In the genomic region with DNA sequence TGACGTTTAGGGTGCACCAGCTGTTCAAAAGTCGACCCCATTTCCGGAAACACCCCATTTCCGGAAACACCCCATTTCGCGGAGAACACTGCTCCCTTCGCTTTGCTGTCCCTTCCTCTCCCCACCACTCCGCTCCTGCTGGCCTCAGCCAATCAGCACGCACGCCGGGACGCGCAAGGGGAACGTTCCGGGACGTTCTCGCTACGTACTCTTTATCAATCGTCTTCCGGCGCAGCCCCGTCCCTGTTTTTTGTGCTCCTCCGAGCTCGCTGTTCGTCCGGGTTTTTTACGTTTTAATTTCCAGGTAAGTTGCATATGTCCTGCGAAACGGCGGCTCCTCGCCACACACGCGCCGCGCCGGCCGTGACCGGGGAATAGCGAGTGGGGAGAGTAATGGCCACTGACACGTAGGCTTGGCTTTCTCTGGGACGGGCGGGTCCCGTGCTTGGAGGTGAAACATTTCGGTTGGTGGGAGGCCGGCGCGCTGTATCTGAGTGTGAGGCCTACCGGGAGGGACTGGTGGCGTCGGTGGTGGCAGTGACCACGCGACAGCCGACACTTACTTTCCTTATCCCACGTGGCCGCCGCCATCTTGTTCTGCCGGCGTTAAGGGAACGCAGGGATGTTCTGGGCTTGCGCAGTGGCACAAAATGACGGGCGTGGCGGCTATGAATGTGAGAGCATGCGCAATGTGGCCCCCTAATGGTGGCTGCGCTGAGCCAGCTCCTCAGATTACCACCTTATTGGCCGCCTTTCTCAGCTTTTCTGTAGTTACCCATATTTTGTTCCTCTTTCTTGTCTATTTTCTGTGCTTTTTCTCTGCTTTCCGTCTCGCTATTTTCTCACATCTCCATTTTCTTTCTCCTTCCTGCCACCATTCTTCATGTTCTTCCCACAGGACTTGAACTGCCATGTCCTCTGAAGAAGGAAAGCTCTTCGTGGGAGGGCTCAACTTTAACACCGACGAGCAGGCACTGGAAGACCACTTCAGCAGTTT, we compare ENCODE assay signal across 1 cellular context.
A peak's percentile ranks its signal among the peaks of the same experiment; 100 is the strongest.
TF ChIP-seq lines count a peak whose summit lies in the region.

Gene RBM3 (plus strand): TSS at position 215 of the 997 bp plus-strand sequence. CDS start 697 bp downstream, at position 912.

TF ChIP-seq in WTC11, 78 proteins besides CTCF, POLR2A, EP300 and RAD21 (continued from another document):
- TF ChIP-seq, protein P1, sequence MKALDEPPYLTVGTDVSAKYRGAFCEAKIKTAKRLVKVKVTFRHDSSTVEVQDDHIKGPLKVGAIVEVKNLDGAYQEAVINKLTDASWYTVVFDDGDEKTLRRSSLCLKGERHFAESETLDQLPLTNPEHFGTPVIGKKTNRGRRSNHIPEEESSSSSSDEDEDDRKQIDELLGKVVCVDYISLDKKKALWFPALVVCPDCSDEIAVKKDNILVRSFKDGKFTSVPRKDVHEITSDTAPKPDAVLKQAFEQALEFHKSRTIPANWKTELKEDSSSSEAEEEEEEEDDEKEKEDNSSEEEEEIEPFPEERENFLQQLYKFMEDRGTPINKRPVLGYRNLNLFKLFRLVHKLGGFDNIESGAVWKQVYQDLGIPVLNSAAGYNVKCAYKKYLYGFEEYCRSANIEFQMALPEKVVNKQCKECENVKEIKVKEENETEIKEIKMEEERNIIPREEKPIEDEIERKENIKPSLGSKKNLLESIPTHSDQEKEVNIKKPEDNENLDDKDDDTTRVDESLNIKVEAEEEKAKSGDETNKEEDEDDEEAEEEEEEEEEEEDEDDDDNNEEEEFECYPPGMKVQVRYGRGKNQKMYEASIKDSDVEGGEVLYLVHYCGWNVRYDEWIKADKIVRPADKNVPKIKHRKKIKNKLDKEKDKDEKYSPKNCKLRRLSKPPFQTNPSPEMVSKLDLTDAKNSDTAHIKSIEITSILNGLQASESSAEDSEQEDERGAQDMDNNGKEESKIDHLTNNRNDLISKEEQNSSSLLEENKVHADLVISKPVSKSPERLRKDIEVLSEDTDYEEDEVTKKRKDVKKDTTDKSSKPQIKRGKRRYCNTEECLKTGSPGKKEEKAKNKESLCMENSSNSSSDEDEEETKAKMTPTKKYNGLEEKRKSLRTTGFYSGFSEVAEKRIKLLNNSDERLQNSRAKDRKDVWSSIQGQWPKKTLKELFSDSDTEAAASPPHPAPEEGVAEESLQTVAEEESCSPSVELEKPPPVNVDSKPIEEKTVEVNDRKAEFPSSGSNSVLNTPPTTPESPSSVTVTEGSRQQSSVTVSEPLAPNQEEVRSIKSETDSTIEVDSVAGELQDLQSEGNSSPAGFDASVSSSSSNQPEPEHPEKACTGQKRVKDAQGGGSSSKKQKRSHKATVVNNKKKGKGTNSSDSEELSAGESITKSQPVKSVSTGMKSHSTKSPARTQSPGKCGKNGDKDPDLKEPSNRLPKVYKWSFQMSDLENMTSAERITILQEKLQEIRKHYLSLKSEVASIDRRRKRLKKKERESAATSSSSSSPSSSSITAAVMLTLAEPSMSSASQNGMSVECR (CRISPR knock-in tag; IDR thresholded peaks at IDR 0.05; ENCODE audit: borderline replicate concordance): peak; percentile 84
- TF ChIP-seq ZNF281 (CRISPR knock-in tag; IDR thresholded peaks at IDR 0.05) (no peak), JUN (CRISPR knock-in tag; IDR thresholded peaks at IDR 0.05) (peak; percentile 75; the same call in 1 of the 2 replicates), CREM (CRISPR knock-in tag; IDR thresholded peaks at IDR 0.05) (no peak), HMGXB4 (CRISPR knock-in tag; IDR thresholded peaks at IDR 0.05) (0 out of 2 replicates have a peak, but pooled peaks have one; percentile 35), MAX (CRISPR knock-in tag; IDR thresholded peaks at IDR 0.05) (peak; percentile 96), NFYB (CRISPR knock-in tag; conservative IDR thresholded peaks at IDR 0.05; ENCODE audit: low read depth) (peak; percentile 68), FOXK1 (CRISPR knock-in tag; IDR thresholded peaks at IDR 0.05) (peak; percentile 80), FOXJ3 (CRISPR knock-in tag; IDR thresholded peaks at IDR 0.05; ENCODE audit: borderline replicate concordance) (no peak), ZNF671 (CRISPR knock-in tag; IDR thresholded peaks at IDR 0.05) (peak; percentile 60; the same call in 1 of the 2 replicates), NR2C2 (CRISPR knock-in tag; IDR thresholded peaks at IDR 0.05) (no peak)
- TF ChIP-seq, protein P2, sequence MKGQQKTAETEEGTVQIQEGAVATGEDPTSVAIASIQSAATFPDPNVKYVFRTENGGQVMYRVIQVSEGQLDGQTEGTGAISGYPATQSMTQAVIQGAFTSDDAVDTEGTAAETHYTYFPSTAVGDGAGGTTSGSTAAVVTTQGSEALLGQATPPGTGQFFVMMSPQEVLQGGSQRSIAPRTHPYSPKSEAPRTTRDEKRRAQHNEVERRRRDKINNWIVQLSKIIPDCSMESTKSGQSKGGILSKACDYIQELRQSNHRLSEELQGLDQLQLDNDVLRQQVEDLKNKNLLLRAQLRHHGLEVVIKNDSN (CRISPR knock-in tag; IDR thresholded peaks at IDR 0.05): peak; percentile 70
